In genomic region chr17:3512512-3513171, GRCh38 we compare ENCODE assay signal across 1 cellular context.
TF ChIP-seq lines count a peak whose summit lies in the region.

No MANE protein-coding gene starts in this region.

TF ChIP-seq in liver, 16 proteins besides CTCF, POLR2A, EP300 and RAD21 (continued from another document):
- TF ChIP-seq, protein P1, sequence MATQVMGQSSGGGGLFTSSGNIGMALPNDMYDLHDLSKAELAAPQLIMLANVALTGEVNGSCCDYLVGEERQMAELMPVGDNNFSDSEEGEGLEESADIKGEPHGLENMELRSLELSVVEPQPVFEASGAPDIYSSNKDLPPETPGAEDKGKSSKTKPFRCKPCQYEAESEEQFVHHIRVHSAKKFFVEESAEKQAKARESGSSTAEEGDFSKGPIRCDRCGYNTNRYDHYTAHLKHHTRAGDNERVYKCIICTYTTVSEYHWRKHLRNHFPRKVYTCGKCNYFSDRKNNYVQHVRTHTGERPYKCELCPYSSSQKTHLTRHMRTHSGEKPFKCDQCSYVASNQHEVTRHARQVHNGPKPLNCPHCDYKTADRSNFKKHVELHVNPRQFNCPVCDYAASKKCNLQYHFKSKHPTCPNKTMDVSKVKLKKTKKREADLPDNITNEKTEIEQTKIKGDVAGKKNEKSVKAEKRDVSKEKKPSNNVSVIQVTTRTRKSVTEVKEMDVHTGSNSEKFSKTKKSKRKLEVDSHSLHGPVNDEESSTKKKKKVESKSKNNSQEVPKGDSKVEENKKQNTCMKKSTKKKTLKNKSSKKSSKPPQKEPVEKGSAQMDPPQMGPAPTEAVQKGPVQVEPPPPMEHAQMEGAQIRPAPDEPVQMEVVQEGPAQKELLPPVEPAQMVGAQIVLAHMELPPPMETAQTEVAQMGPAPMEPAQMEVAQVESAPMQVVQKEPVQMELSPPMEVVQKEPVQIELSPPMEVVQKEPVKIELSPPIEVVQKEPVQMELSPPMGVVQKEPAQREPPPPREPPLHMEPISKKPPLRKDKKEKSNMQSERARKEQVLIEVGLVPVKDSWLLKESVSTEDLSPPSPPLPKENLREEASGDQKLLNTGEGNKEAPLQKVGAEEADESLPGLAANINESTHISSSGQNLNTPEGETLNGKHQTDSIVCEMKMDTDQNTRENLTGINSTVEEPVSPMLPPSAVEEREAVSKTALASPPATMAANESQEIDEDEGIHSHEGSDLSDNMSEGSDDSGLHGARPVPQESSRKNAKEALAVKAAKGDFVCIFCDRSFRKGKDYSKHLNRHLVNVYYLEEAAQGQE (IDR thresholded peaks at IDR 0.05), result peak; percentile 61
- peak; percentile 66 for TF ChIP-seq YY1 (IDR thresholded peaks at IDR 0.05)
- TF ChIP-seq SP1 (IDR thresholded peaks at IDR 0.05), result peak; percentile 89
- peak; percentile 56 for TF ChIP-seq HNF4A (conservative IDR thresholded peaks at IDR 0.05)
- no peak for TF ChIP-seq TAF1 (conservative IDR thresholded peaks at IDR 0.05)
- peak; percentile 55 to 74 for TF ChIP-seq JUND (IDR thresholded peaks at IDR 0.05)
